Comparison of ENCODE assay signal across 1 cellular context in genomic region chr19:38196948-38197656, GRCh38.
TF ChIP-seq lines count a peak whose summit lies in the region.

No MANE protein-coding gene starts in this region.

TF ChIP-seq in H1, 55 proteins besides CTCF, POLR2A, EP300 and RAD21:
- TF ChIP-seq RFX5 (IDR thresholded peaks at IDR 0.05; ENCODE audit: borderline replicate concordance, low read depth, low read length) (no peak), ATF3 (IDR thresholded peaks at IDR 0.05; ENCODE audit: insufficient read depth, low read depth, low read length) (no peak), ZNF274 (IDR thresholded peaks at IDR 0.05; ENCODE audit: borderline replicate concordance, extremely low read depth, low read length) (no peak), KDM4A (IDR thresholded peaks at IDR 0.05; ENCODE audit: low read depth, low read length, severe bottlenecking) (no peak), TAF7 (optimal IDR thresholded peaks at IDR 0.05; ENCODE audit: borderline replicate concordance, low read depth, low read length) (no peak), JUND (IDR thresholded peaks at IDR 0.05; ENCODE audit: low read length) (no peak), CBX5 (IDR thresholded peaks at IDR 0.05; ENCODE audit: low read depth, low read length) (no peak)
- TF ChIP-seq, protein P1, sequence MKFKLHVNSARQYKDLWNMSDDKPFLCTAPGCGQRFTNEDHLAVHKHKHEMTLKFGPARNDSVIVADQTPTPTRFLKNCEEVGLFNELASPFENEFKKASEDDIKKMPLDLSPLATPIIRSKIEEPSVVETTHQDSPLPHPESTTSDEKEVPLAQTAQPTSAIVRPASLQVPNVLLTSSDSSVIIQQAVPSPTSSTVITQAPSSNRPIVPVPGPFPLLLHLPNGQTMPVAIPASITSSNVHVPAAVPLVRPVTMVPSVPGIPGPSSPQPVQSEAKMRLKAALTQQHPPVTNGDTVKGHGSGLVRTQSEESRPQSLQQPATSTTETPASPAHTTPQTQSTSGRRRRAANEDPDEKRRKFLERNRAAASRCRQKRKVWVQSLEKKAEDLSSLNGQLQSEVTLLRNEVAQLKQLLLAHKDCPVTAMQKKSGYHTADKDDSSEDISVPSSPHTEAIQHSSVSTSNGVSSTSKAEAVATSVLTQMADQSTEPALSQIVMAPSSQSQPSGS (IDR thresholded peaks at IDR 0.05; ENCODE audit: low read length), result no peak
